In genomic region chr7:815284-816216, GRCh38 we compare ENCODE assay signal across 8 cellular contexts. TPM values are rescaled to one million over a fixed set of nuclear protein-coding genes. Genes with fewer than 3 reads are reported as not detected.
A peak's percentile ranks its signal among the peaks of the same experiment; 100 is the strongest.
DNase-seq lines count a peak whose midpoint lies in the region; ATAC-seq, FAIRE-seq and TF ChIP-seq lines count a peak whose summit lies in the region.

No MANE protein-coding gene starts in this region.

- H3K27me3 ChIP-seq in GM12878 (replicated peaks in 1 of 2; ENCODE audit: control insufficient read depth in 2 of 2, insufficient read depth in 2 of 2, low read length in 1 of 2): no peaks in the 10 kb centered on the region
- H3K27me3 ChIP-seq in thoracic aorta (replicated peaks; ENCODE audit: insufficient read depth): no peaks in the 10 kb centered on the region

- no peaks in the 10 kb centered on the region for H4K20me1 ChIP-seq in GM12878 (ENCODE audit: control insufficient read depth, insufficient read depth)

- TF ChIP-seq POLR2A in GM12878 (IDR thresholded peaks at IDR 0.05; ENCODE audit: low read depth, low read length): no peak

- H2AFZ ChIP-seq in GM12878 (ENCODE audit: control insufficient read depth, low read depth, low read length): peak overlapping the region; percentile 6; the same call in 1 of the 2 replicates

- TF ChIP-seq CTCF in GM12878 (IDR thresholded peaks at IDR 0.05 in 2 of 3, conservative IDR thresholded peaks at IDR 0.05 in 1 of 3; ENCODE audit: control insufficient read depth in 2 of 3, extremely low read depth in 1 of 3, insufficient read depth in 1 of 3, low read depth in 3 of 3, low read length in 3 of 3) (no peak), thoracic aorta (IDR thresholded peaks at IDR 0.05) (no peak)

- in situ Hi-C loops in GM12878 (cut with MboI): no loop called here

- H3K36me3 ChIP-seq in GM12878 (ENCODE audit: control insufficient read depth in 2 of 2, insufficient read depth in 2 of 2, low read length in 1 of 2) (no peaks in the 10 kb centered on the region), thoracic aorta (no peaks in the 10 kb centered on the region)

- FAIRE-seq in GM12878 (lab: Jason Lieb, UNC): no peak

- H3K4me2 ChIP-seq in GM12878 (ENCODE audit: control insufficient read depth, insufficient read depth): peak overlapping the region; percentile 78; the same call in 1 of the 2 replicates

- TF ChIP-seq EP300 in GM12878 (IDR thresholded peaks at IDR 0.05; ENCODE audit: borderline replicate concordance in 1 of 2, control insufficient read depth in 1 of 2, low read depth in 2 of 2, low read length in 2 of 2): no peak

- SMC1A ChIA-PET in GM12878 (lab: Charles Lee; ENCODE audit: uncharacterized antibody, unreplicated experiment): no interaction called here

- RAD21 ChIA-PET in GM12878 (lab: Charles Lee; ENCODE audit: unreplicated experiment): interaction anchor here (1.8 to 2.5 kb wide), 2 partner anchors 16 to 58 kb away, joined by 7 to 14 read pairs; partner anchors contain the start of gene SUN1

- TF ChIP-seq RAD21 in GM12878 (IDR thresholded peaks at IDR 0.05; ENCODE audit: insufficient read depth, low read depth, low read length): no peak

- 18% methylated on average over 51 of the region's 56 CpGs for WGBS in GM12878 (ENCODE audit: insufficient coverage, insufficient replicate concordance, low lambda C conversion rate, missing lambda C conversion rate)

- ATAC-seq in GM12878: no peak
- no peak for ATAC-seq in thoracic aorta (ENCODE audit: insufficient number of reproducible peaks, low FRiP score, low read depth)
- ATAC-seq in HG02642 (IDR thresholded peaks at IDR 0.05; ENCODE audit: poor library complexity, unreplicated experiment): no peak

- CTCF ChIA-PET in GM12878 (lab: Yijun Ruan, JAX): no interaction called here

- POLR2A ChIA-PET in GM12878 (lab: Charles Lee): interaction anchor here (0.6 to 5.0 kb wide), 3 partner anchors 14 to 21 kb away, joined by 3 to 34 read pairs (median 3); partner anchors contain the start of gene SUN1

- H3K4me1 ChIP-seq in GM12878 (ENCODE audit: control insufficient read depth, insufficient read depth, low read length) (peaks cover 24% of the 10 kb centered on the region), thoracic aorta (ENCODE audit: control insufficient read depth in 1 of 2, low read depth in 2 of 2) (peaks cover 30 to 69% of the 10 kb centered on the region in 2 donors)

- intact Hi-C loops in GM12878 (cut with micrococcal nuclease; ENCODE audit: unreplicated experiment): loop anchor here (5.0 kb wide), 1 partner anchor 57 kb away; no protein-coding TSS in a partner anchor

- H3K79me2 ChIP-seq in GM12878 (ENCODE audit: control insufficient read depth, insufficient read depth, low read length): peaks cover 35% of the 10 kb centered on the region

- H3K27ac ChIP-seq in GM12878 (ENCODE audit: control insufficient read depth, insufficient read depth) (no peak overlapping the region), thoracic aorta (peak overlapping the region; percentile 96 to 99)

- H3K9ac ChIP-seq in GM12878 (ENCODE audit: control insufficient read depth, insufficient read depth, low read length): no peak overlapping the region

- DNase-seq in NCI-H1417 (lab: John Stamatoyannopoulos, UW) (peak; percentile 34 to 77 (median 75)), NCI-H1417 treated with DMSO at 0.1 percent for 48 hours (lab: John Stamatoyannopoulos, UW) (no peak), NCI-H748 treated with DMSO at 0.1 percent for 48 hours (lab: John Stamatoyannopoulos, UW) (peak; percentile 47), GM12878 (ENCODE audit: low read depth, low spot score) (no peak), left kidney (ENCODE audit: low read depth, low spot score) (peak; percentile 92), thoracic aorta (ENCODE audit: low spot score) (no peak), GM19238 (ENCODE audit: insufficient read length, low spot score) (no peak)

- H3K9me3 ChIP-seq in GM12878 (replicated peaks; ENCODE audit: control insufficient read depth, insufficient read depth, low read length) (no peaks in the 10 kb centered on the region), thoracic aorta (no peaks in the 10 kb centered on the region)

- no TSS peak for BruUV-seq in GM12878 (replicated peaks; lab: Mats Ljungman, UMichigan)

- H3K4me3 ChIP-seq in GM12878 (peak overlapping the region; percentile 57), thoracic aorta (peak overlapping the region; percentile 83)

TF ChIP-seq in GM12878, 131 proteins besides CTCF, POLR2A, EP300 and RAD21 (continues in another document):
- TF ChIP-seq TCF12 (IDR thresholded peaks at IDR 0.05; ENCODE audit: low read depth, low read length) (no peak), GATAD2B (conservative IDR thresholded peaks at IDR 0.05; ENCODE audit: low read depth) (peak; percentile 45; the same call in 1 of the 2 replicates), NFYA (IDR thresholded peaks at IDR 0.05; ENCODE audit: borderline replicate concordance, low read depth, low read length) (no peak), MEF2A (IDR thresholded peaks at IDR 0.05; ENCODE audit: insufficient read depth, low read depth, low read length) (no peak), JUNB (IDR thresholded peaks at IDR 0.05) (no peak), SMC3 (IDR thresholded peaks at IDR 0.05; ENCODE audit: borderline replicate concordance, low read length) (no peak), SPI1 (IDR thresholded peaks at IDR 0.05; ENCODE audit: borderline replicate concordance, insufficient read depth, low read depth, low read length) (no peak), IKZF2 (IDR thresholded peaks at IDR 0.05) (peak; percentile 14 to 24; a peak in 2 of 4 replicates), PRDM15 (CRISPR knock-in tag; IDR thresholded peaks at IDR 0.05) (no peak), CHD1 (IDR thresholded peaks at IDR 0.05; ENCODE audit: low read depth, low read length) (no peak), HDAC6 (IDR thresholded peaks at IDR 0.05; ENCODE audit: unreplicated experiment) (no peak)
- TF ChIP-seq, protein P1, sequence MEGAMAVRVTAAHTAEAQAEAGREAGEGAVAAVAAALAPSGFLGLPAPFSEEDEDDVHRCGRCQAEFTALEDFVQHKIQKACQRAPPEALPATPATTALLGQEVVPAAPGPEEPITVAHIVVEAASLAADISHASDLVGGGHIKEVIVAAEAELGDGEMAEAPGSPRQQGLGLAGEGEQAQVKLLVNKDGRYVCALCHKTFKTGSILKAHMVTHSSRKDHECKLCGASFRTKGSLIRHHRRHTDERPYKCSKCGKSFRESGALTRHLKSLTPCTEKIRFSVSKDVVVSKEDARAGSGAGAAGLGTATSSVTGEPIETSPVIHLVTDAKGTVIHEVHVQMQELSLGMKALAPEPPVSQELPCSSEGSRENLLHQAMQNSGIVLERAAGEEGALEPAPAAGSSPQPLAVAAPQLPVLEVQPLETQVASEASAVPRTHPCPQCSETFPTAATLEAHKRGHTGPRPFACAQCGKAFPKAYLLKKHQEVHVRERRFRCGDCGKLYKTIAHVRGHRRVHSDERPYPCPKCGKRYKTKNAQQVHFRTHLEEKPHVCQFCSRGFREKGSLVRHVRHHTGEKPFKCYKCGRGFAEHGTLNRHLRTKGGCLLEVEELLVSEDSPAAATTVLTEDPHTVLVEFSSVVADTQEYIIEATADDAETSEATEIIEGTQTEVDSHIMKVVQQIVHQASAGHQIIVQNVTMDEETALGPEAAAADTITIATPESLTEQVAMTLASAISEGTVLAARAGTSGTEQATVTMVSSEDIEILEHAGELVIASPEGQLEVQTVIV (IDR thresholded peaks at IDR 0.05; ENCODE audit: borderline replicate concordance, partially characterized antibody): no peak

RNA-seq across cellular contexts. Expression of gene SUN1, which starts 16.7 kb away (rescaled TPM):
- total RNA-seq in GM12878 (2013; cell fraction: nucleolus; rRNA removed): 717 and 806 TPM in 2 replicates
- 65.2 and 70.7 TPM in 2 replicates for total RNA-seq in GM12878 (2014; rRNA removed)
- 33.0 and 33.5 TPM in 2 replicates for total RNA-seq in GM12878 (2014; rRNA removed; fragmentation: Illumina TruSeq; extraction: Trizol)
- 69.3 and 75.8 TPM in 2 replicates for total RNA-seq in GM12878 (2021)
- 38.0 TPM for polyA plus RNA-seq in GM12878 (2011; ENCODE audit: low read depth)
- polyA plus RNA-seq in GM12878 (2011; rRNA removed): 71.4 and 107 TPM in 2 replicates
- 116 and 211 TPM in 2 replicates for polyA plus RNA-seq in GM12878 (2011; cell fraction: cytosol; rRNA removed)
- 517 and 533 TPM in 2 replicates for polyA plus RNA-seq in GM12878 (2011; cell fraction: nucleus; rRNA removed)
- 77.9 and 87.3 TPM in 2 replicates for polyA plus RNA-seq in GM12878 (2012)
- polyA plus RNA-seq in GM12878 (2014; fragmentation: Illumina TruSeq; extraction: Trizol): 35.2 and 43.4 TPM in 2 replicates
- polyA plus RNA-seq in GM12878 (2014; fragmentation: Nextera tagmentation; extraction: Ambion mirVana): 10 to 100 TPM; 27.8 to 28.1 TPM
- polyA plus RNA-seq in GM12878 (2014; rRNA removed): 89.9 and 106 TPM in 2 replicates
- 10 to 100 TPM; 64.7 to 66.8 TPM for polyA plus RNA-seq in GM12878 (2016; fragmentation: Nextera tagmentation; extraction: Ambion mirVana)
- polyA minus RNA-seq in GM12878 (2011; rRNA and poly(A)+ RNA removed): 73.1 and 122 TPM in 2 replicates
- polyA minus RNA-seq in GM12878 (2011; cell fraction: cytosol; rRNA and poly(A)+ RNA removed): 18.4 and 29.0 TPM in 2 replicates
- 180 and 264 TPM in 2 replicates for polyA minus RNA-seq in GM12878 (2011; cell fraction: nucleus; rRNA and poly(A)+ RNA removed)
- total RNA-seq in thoracic aorta: 100 to 1,000 TPM; 205 to 319 TPM

Comparison
In these comparisons a context has a peak if more than half of its experiments do, and no peak if none do; other contexts are left out.
1. DNase-seq: peak in NCI-H1417 (3 of 3), NCI-H748 treated with DMSO at 0.1 percent for 48 hours (single experiment) and left kidney (single experiment); none in NCI-H1417 treated with DMSO at 0.1 percent for 48 hours (single experiment), GM12878 (single experiment), thoracic aorta (single experiment) and GM19238 (single experiment).